Comparison of ENCODE assay signal across 4 cellular contexts in genomic region chr5:159965838-159966128, GRCh38. TPM values are rescaled to one million over a fixed set of nuclear protein-coding genes. Genes with fewer than 3 reads are reported as not detected.
"Had no signal": no experiment of that assay in that cellular context is flagged by ENCODE, and none has a peak within 500 bp of the region (broad histone marks: within the 10 kb centered on the region; RNA-seq: fewer than 3 reads in every experiment).

No MANE protein-coding gene starts in this region.

RNA-seq across cellular contexts. Expression of gene ADRA1B, which starts 49.5 kb away (rescaled TPM):
- total RNA-seq: H4, HT-29 had no signal
- polyA plus RNA-seq: GM23248, IgD-negative memory B cell had no signal
